Comparison of ENCODE assay signal across 1 cellular context in the genomic region with DNA sequence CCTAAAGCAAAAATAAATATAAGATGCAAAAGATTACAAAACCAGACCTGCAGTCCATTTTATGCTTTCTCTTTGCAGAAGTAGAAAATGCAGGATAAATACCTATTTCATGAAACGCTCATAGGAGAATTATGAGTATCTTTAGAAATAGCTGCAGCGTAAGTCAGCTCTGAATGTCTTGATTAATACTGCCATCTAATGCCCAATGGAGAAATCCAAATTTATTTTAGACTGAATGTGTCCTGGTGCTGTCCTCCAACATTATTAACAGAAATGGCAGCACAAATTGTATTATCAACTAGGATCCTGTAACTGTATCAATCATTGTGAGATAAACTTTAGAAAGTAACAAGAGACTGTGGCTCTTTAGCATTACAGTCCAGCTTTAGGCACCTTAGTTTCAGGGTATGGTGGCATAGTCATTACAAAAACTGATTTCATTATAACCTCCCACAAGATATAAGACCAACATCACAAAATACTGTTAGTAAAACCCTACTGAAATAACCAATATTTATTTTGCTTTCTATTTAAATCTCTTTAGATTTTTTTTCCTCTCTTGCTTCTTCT.
TF ChIP-seq lines count a peak whose summit lies in the region.

No MANE protein-coding gene starts in this region.

TF ChIP-seq in H1, 55 proteins besides CTCF, POLR2A, EP300 and RAD21 (continued from another document):
- TF ChIP-seq, protein P1, sequence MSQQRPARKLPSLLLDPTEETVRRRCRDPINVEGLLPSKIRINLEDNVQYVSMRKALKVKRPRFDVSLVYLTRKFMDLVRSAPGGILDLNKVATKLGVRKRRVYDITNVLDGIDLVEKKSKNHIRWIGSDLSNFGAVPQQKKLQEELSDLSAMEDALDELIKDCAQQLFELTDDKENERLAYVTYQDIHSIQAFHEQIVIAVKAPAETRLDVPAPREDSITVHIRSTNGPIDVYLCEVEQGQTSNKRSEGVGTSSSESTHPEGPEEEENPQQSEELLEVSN (IDR thresholded peaks at IDR 0.05) = no peak
- TF ChIP-seq CHD7 (IDR thresholded peaks at IDR 0.05; ENCODE audit: insufficient replicate concordance, low read length) = no peak
- no peak for TF ChIP-seq RFX5 (IDR thresholded peaks at IDR 0.05; ENCODE audit: borderline replicate concordance, low read depth, low read length)
- no peak for TF ChIP-seq ASH2L (IDR thresholded peaks at IDR 0.05; ENCODE audit: low read length)
TF ChIP-seq in H1: peak in this region for 0.
